12 cellular contexts compared by ENCODE assay signal in the genomic region with DNA sequence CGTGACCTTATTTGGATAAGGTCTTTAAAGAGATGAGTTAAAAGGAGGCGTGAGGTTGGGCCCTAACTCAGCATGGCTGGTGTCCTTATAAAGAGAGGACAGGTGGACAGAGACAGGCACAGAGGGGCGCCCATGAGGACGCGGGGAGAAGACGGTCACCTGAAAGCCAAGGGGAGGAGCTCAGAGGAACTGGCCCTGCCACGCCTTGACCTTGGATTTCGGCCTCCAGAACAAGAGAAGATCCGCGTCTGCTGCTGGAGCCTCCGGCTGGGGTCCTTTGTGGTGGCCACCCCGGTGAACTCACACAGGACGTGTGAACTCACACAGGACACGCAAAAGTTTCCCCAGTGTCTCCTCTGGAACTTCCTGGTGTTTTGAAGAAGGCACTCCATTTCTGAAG.
"Had no signal": no experiment of that assay in that cellular context is flagged by ENCODE, and none has a peak within 500 bp of the region (broad histone marks: within the 10 kb centered on the region; RNA-seq: fewer than 3 reads in every experiment).

No MANE protein-coding gene starts in this region.

- H3K4me3 ChIP-seq: hepatocyte, lung, testis had no signal

- H3K4me1 ChIP-seq: testis had no signal

- DNase-seq: activated CD4-positive, alpha-beta memory T cell treated with anti-CD3 and anti-CD28 coated beads, Interleukin-2, amount 10 ng/mL, durations not matched to agents 7 days and 5 days; activated CD8-positive, alpha-beta memory T cell treated with anti-CD3 and anti-CD28 coated beads, Interleukin-2, amount 50 U/mL, for 4 hours; effector memory CD4-positive, alpha-beta T cell; midbrain; SW 1271; testis had no signal

- H3K9me3 Mint-ChIP-seq: activated CD4-positive, alpha-beta memory T cell treated with anti-CD3 and anti-CD28 coated beads, Interleukin-2, amount 10 ng/mL, durations not matched to agents 7 days and 5 days; central memory CD8-positive, alpha-beta T cell; stimulated activated naive CD8-positive, alpha-beta T cell treated with anti-CD3 and anti-CD28 coated beads, Interleukin-15, Interleukin-2, amounts not matched to agents 100 ng/mL and 50 ng/mL, for 24 hours had no signal

- H2AFZ ChIP-seq: hepatocyte, parathyroid adenoma had no signal

- H3K4me1 Mint-ChIP-seq: central memory CD8-positive, alpha-beta T cell had no signal

- H3K27me3 ChIP-seq: hepatocyte, testis had no signal

- H3K9ac ChIP-seq: parathyroid adenoma had no signal

- H3K27ac Mint-ChIP-seq: activated CD4-positive, alpha-beta memory T cell treated with anti-CD3 and anti-CD28 coated beads, Interleukin-2, amount 10 ng/mL, durations not matched to agents 7 days and 5 days; stimulated activated naive CD8-positive, alpha-beta T cell treated with anti-CD3 and anti-CD28 coated beads, Interleukin-15, Interleukin-2, amounts not matched to agents 100 ng/mL and 50 ng/mL, for 24 hours had no signal

- FAIRE-seq: frontal cortex had no signal

- H3K27ac ChIP-seq: hepatocyte, parathyroid adenoma, testis had no signal

- H3K4me2 ChIP-seq: hepatocyte had no signal

- H3K4me3 Mint-ChIP-seq: activated CD4-positive, alpha-beta memory T cell treated with anti-CD3 and anti-CD28 coated beads, Interleukin-2, amount 10 ng/mL, durations not matched to agents 7 days and 5 days; central memory CD8-positive, alpha-beta T cell; stimulated activated naive CD8-positive, alpha-beta T cell treated with anti-CD3 and anti-CD28 coated beads, Interleukin-15, Interleukin-2, amounts not matched to agents 100 ng/mL and 50 ng/mL, for 24 hours had no signal

- H3K9me3 ChIP-seq: testis had no signal

- H3K79me2 ChIP-seq: hepatocyte, parathyroid adenoma had no signal
